ENCODE assay signal across 8 cellular contexts in the genomic region with DNA sequence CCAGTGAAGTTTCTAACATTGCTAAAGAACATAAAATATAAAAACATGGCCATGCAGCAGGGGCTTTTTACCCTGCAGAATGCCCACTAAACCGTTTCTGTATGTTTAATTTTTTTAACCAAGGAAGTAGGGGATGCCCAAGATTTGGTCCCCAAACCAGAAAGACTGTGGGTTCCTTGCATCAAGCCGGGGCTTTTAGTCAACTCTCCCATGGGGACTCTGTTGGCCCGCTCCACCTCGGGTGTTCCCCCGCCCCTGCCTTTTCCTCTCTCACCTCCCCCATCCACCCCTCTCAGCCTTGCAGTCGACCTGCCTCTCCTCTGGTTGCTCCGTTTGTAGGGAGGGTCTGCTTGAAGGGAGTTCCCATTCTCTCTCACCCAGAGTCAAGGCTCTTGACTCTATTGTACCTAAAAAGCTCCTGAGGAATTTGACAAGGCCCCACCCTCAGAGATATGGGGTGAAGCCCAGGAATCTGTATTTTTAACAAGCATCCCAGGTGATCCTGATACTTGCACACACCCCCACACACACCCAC.
DNase-seq lines count a peak whose midpoint lies in the region; ATAC-seq, FAIRE-seq and TF ChIP-seq lines count a peak whose summit lies in the region.

No MANE protein-coding gene starts in this region.

- no peaks in the 10 kb centered on the region for H3K27me3 ChIP-seq in PC-3 (ENCODE audit: low read length)
- no peaks in the 10 kb centered on the region for H3K27me3 ChIP-seq in skeletal muscle satellite cell (ENCODE audit: control insufficient read depth, insufficient read depth, low read length)
- H3K27me3 ChIP-seq in aorta (ENCODE audit: control insufficient read depth in 1 of 2, insufficient read depth in 2 of 2, low read length in 1 of 2): no peaks in the 10 kb centered on the region
- H3K27me3 ChIP-seq in pancreas: no peaks in the 10 kb centered on the region

- peak overlapping the region; percentile 67 for H3K9ac ChIP-seq in PC-3 (ENCODE audit: low read length)
- H3K9ac ChIP-seq in skeletal muscle satellite cell (ENCODE audit: low read depth, low read length): peak overlapping the region; percentile 53

- H3K4me2 ChIP-seq in PC-3 (ENCODE audit: low read length) (peak overlapping the region; percentile 60), skeletal muscle satellite cell (ENCODE audit: low read length) (peak overlapping the region; percentile 56)

- H3F3A ChIP-seq in PC-3 (ENCODE audit: low read length, unreplicated experiment): no peaks in the 10 kb centered on the region

- no peaks in the 10 kb centered on the region for H3K79me2 ChIP-seq in PC-3 (ENCODE audit: low read length)

- intact Hi-C loops in CD14-positive monocyte (cut with micrococcal nuclease): loop anchor here (2.0 to 5.0 kb wide), 3 partner anchors 30 to 71 kb away; no protein-coding TSS in a partner anchor
- intact Hi-C loops in PC-3 (cut with micrococcal nuclease): no loop called here
- intact Hi-C loops in aorta (cut with DNase I): loop anchor here in 1 of 2 donors (5.0 kb wide), 1 partner anchor 46 kb away; no protein-coding TSS in a partner anchor
- intact Hi-C loops in pancreas (cut with DNase I): no loop called here

- H3K27ac Mint-ChIP-seq in CD14-positive monocyte: peak overlapping the region; percentile 94 to 98 (median 96)
- H3K27ac Mint-ChIP-seq in activated naive CD4-positive, alpha-beta T cell treated with anti-CD3 and anti-CD28 coated beads, Interleukin-2, amount 10 ng/mL, durations not matched to agents 7 days and 5 days: peak overlapping the region; percentile 92

- H3K27ac ChIP-seq in PC-3 (ENCODE audit: low read length) (peak overlapping the region; percentile 95), aorta (ENCODE audit: low read depth in 1 of 2, low read length in 2 of 2) (no peak overlapping the region), pancreas (no peak overlapping the region)

- peak overlapping the region in 1 of 2 donors; percentile 62 for H3K4me3 Mint-ChIP-seq in CD14-positive monocyte
- peak overlapping the region; percentile 51 for H3K4me3 Mint-ChIP-seq in activated naive CD4-positive, alpha-beta T cell treated with anti-CD3 and anti-CD28 coated beads, Interleukin-2, amount 10 ng/mL, durations not matched to agents 7 days and 5 days

- H3K36me3 Mint-ChIP-seq in CD14-positive monocyte: peaks cover 2 to 13% of the 10 kb centered on the region in 2 donors
- peaks cover 23% of the 10 kb centered on the region for H3K36me3 Mint-ChIP-seq in activated naive CD4-positive, alpha-beta T cell treated with anti-CD3 and anti-CD28 coated beads, Interleukin-2, amount 10 ng/mL, durations not matched to agents 7 days and 5 days

- TF ChIP-seq CTCF in CD14-positive monocyte (IDR thresholded peaks at IDR 0.05) (no peak), PC-3 (conservative IDR thresholded peaks at IDR 0.05; ENCODE audit: low read depth, low read length) (no peak), pancreas (IDR thresholded peaks at IDR 0.05) (no peak)

- POLR2A ChIA-PET in PC-3 (lab: Charles Lee; ENCODE audit: unreplicated experiment): interaction anchor here (0.5 to 1.5 kb wide), 7 partner anchors 41 to 400 kb away, joined by 3 to 9 read pairs (median 6); no protein-coding TSS in a partner anchor

- CTCF ChIA-PET in PC-3 (lab: Charles Lee): interaction anchor here (0.5 to 0.7 kb wide), 3 partner anchors 30 to 287 kb away, joined by 3 read pairs; no protein-coding TSS in a partner anchor
- CTCF ChIA-PET in activated naive CD4-positive, alpha-beta T cell treated with anti-CD3 and anti-CD28 coated beads, Interleukin-2, amount 10 ng/mL, durations not matched to agents 7 days and 5 days (lab: Charles Lee): interaction anchor here (0.6 to 2.2 kb wide), 18 partner anchors 9 to 522 kb away, joined by 3 to 13 read pairs (median 3); no protein-coding TSS in a partner anchor

- FAIRE-seq in pancreas (lab: Jason Lieb, UNC): no peak

- ATAC-seq in PC-3: no peak
- no peak for ATAC-seq in aorta (ENCODE audit: low FRiP score)
- ATAC-seq in pancreas: no peak

- DNase-seq in CD14-positive monocyte (ENCODE audit: low spot score): no peak
- DNase-seq in PC-3: no peak
- DNase-seq in activated naive CD4-positive, alpha-beta T cell treated with anti-CD3 and anti-CD28 coated beads, Interleukin-2, amount 10 ng/mL, durations not matched to agents 7 days and 5 days: peak; percentile 61
- DNase-seq in NOMO-1 treated with dmso at 0.1 percent for 144 hours (lab: John Stamatoyannopoulos, UW; ENCODE audit: unreplicated experiment): no peak
- no peak for DNase-seq in aorta
- DNase-seq in superior temporal gyrus (ENCODE audit: extremely low spot score): no peak
- DNase-seq in pancreas: no peak

- H3K9me3 Mint-ChIP-seq in CD14-positive monocyte: peaks cover 0 to 5% (median 3%) of the 10 kb centered on the region in 7 donors
- H3K9me3 Mint-ChIP-seq in activated naive CD4-positive, alpha-beta T cell treated with anti-CD3 and anti-CD28 coated beads, Interleukin-2, amount 10 ng/mL, durations not matched to agents 7 days and 5 days: peaks cover 21% of the 10 kb centered on the region

- BruUV-seq in PC-3 (replicated peaks; lab: Mats Ljungman, UMichigan): no TSS peak

- H3K9me3 ChIP-seq in PC-3 (ENCODE audit: low read length) (no peaks in the 10 kb centered on the region), skeletal muscle satellite cell (replicated peaks; ENCODE audit: low read length) (no peaks in the 10 kb centered on the region), aorta (ENCODE audit: control insufficient read depth, low read length) (no peaks in the 10 kb centered on the region), pancreas (no peaks in the 10 kb centered on the region)

- H3K36me3 ChIP-seq in PC-3 (ENCODE audit: low read depth, low read length) (no peaks in the 10 kb centered on the region), skeletal muscle satellite cell (ENCODE audit: insufficient read depth, low read length) (no peaks in the 10 kb centered on the region), aorta (ENCODE audit: control insufficient read depth in 1 of 2, insufficient read depth in 2 of 2, low read length in 1 of 2) (no peaks in the 10 kb centered on the region), pancreas (no peaks in the 10 kb centered on the region)

- peaks cover 21% of the 10 kb centered on the region for H3K4me1 ChIP-seq in PC-3 (ENCODE audit: insufficient read depth, low read length)
- peaks cover 23% of the 10 kb centered on the region for H3K4me1 ChIP-seq in skeletal muscle satellite cell (ENCODE audit: control insufficient read depth, insufficient read depth, low read length)
- H3K4me1 ChIP-seq in aorta (ENCODE audit: control insufficient read depth in 1 of 2, insufficient read depth in 2 of 2, low read length in 2 of 2): no peaks in the 10 kb centered on the region
- H3K4me1 ChIP-seq in pancreas: no peaks in the 10 kb centered on the region

- no peaks in the 10 kb centered on the region for H3K9me2 ChIP-seq in PC-3 (replicated peaks; ENCODE audit: low read length)

- H3K4me3 ChIP-seq in PC-3 (ENCODE audit: low read length): peak overlapping the region; percentile 15; the same call in 1 of the 2 replicates
- H3K4me3 ChIP-seq in skeletal muscle satellite cell (ENCODE audit: low read length): peak overlapping the region; percentile 14
- H3K4me3 ChIP-seq in aorta (ENCODE audit: low read length in 2 of 2): no peak overlapping the region
- no peak overlapping the region for H3K4me3 ChIP-seq in pancreas

- H4K20me1 ChIP-seq in PC-3 (ENCODE audit: low read length): no peaks in the 10 kb centered on the region

- H3K4me1 Mint-ChIP-seq in CD14-positive monocyte: peaks cover 65% of the 10 kb centered on the region
- peaks cover 94% of the 10 kb centered on the region for H3K4me1 Mint-ChIP-seq in activated naive CD4-positive, alpha-beta T cell treated with anti-CD3 and anti-CD28 coated beads, Interleukin-2, amount 10 ng/mL, durations not matched to agents 7 days and 5 days

- no peak overlapping the region for H2AFZ ChIP-seq in PC-3 (ENCODE audit: low read length)

- H3K27me3 Mint-ChIP-seq in CD14-positive monocyte (ENCODE audit: low read depth in 3 of 3): peaks cover 0 to 2% (median 0%) of the 10 kb centered on the region in 3 donors
- H3K27me3 Mint-ChIP-seq in activated naive CD4-positive, alpha-beta T cell treated with anti-CD3 and anti-CD28 coated beads, Interleukin-2, amount 10 ng/mL, durations not matched to agents 7 days and 5 days: no peaks in the 10 kb centered on the region

- 77 to 86% methylated on average over 7 of the region's 7 CpGs for WGBS in aorta, 2 donors
- WGBS in pancreas, 2 donors: 80 to 88% methylated on average over 7 of the region's 7 CpGs

Comparison
In these comparisons a context has a peak if more than half of its experiments do, and no peak if none do; other contexts are left out.
1. H3K4me3 ChIP-seq: peak in PC-3 (single experiment) and skeletal muscle satellite cell (single experiment); none in aorta (0 of 2) and pancreas (0 of 4).
2. intact Hi-C loops: an anchor here in CD14-positive monocyte (2.0 to 5.0 kb wide); none called in PC-3 and pancreas.